1 cellular context compared by ENCODE assay signal in the genomic region with DNA sequence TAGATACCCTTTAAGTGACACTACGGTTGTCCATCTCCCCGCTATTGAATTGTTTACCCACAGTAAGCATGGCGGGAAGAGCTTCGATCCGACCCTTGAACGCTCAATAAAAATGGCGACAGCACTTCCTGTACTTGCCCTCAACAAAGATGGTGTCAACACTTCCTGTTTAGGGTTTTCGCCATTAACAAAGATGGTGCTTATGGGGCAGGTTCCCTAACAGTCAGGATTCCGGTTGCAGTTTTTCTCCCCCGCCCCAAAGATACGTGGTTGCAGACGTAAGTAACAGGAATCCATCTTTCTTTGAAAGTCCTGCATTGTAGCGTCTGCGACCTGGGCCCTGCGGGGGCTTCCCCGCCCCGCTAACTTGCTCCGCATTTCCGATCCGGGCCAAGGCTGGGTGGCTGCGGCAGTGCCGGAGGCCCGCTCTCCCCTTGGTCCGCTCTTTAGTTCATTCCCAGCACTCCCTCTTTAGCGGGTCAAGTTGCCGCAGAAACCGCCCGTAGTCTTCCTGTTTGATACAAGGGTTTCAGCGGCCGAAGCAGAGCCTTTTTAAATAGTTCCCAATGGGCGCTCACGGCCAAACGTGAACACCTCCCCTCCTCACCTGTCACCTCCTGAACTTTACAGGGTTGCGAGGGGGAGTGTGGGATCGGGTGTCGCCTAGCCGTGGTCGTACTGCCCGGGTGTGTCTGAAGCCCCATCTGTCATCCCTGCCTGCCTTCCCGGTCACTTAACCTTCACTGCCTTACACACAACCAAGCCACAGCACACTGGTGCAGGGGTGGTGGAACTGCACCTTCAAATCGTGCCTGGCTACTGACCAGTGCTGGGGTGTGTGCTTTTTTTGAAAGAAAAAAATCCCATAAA.
A peak's percentile ranks its signal among the peaks of the same experiment; 100 is the strongest.
TF ChIP-seq lines count a peak whose summit lies in the region.

Gene CRADD (plus strand): TSS at position 181 of the 870 bp plus-strand sequence.

TF ChIP-seq in HepG2, 621 proteins besides CTCF, POLR2A, EP300 and RAD21 (continued from another document and continues in another):
- TF ChIP-seq ZBTB42 (CRISPR knock-in tag; IDR thresholded peaks at IDR 0.05) (0 out of 2 replicates have a peak, but pooled peaks have one; percentile 66), ZNF660 (CRISPR knock-in tag; IDR thresholded peaks at IDR 0.05; ENCODE audit: borderline replicate concordance, low read depth) (no peak), ZMAT5 (CRISPR knock-in tag; IDR thresholded peaks at IDR 0.05; ENCODE audit: borderline replicate concordance, low read depth) (no peak), ZNF598 (CRISPR knock-in tag; IDR thresholded peaks at IDR 0.05; ENCODE audit: borderline replicate concordance) (peak; percentile 40; the same call in 1 of the 2 replicates), FOXP1 (IDR thresholded peaks at IDR 0.05) (peak; percentile 38; the same call in 1 of the 2 replicates), FOXP1 (CRISPR knock-in tag; IDR thresholded peaks at IDR 0.05) (peak; percentile 58; the same call in 1 of the 2 replicates), ZFP36 (IDR thresholded peaks at IDR 0.05; ENCODE audit: borderline replicate concordance, low read depth, low read length, partially characterized antibody) (no peak), FOXA1 (IDR thresholded peaks at IDR 0.05) (no peak), FOXA1 (CRISPR knock-in tag; IDR thresholded peaks at IDR 0.05) (peak; percentile 67), ATM (IDR thresholded peaks at IDR 0.05; ENCODE audit: borderline replicate concordance) (no peak), MEF2D (CRISPR knock-in tag; IDR thresholded peaks at IDR 0.05) (peak; percentile 29), MEIS1 (CRISPR knock-in tag; IDR thresholded peaks at IDR 0.05; ENCODE audit: borderline replicate concordance) (peak; percentile 83; the same call in 1 of the 2 replicates), PHF21A (CRISPR knock-in tag; IDR thresholded peaks at IDR 0.05) (peak; percentile 64), MTF1 (CRISPR knock-in tag; IDR thresholded peaks at IDR 0.05) (no peak), MXD3 (CRISPR knock-in tag; IDR thresholded peaks at IDR 0.05) (no peak), THAP7 (CRISPR knock-in tag; IDR thresholded peaks at IDR 0.05) (0 out of 2 replicates have a peak, but pooled peaks have one; percentile 66), NAIF1 (CRISPR knock-in tag; IDR thresholded peaks at IDR 0.05; ENCODE audit: borderline replicate concordance) (peak; percentile 77; the same call in 1 of the 2 replicates), DRAP1 (CRISPR knock-in tag; IDR thresholded peaks at IDR 0.05) (peak; percentile 86), JUNB (CRISPR knock-in tag; IDR thresholded peaks at IDR 0.05; ENCODE audit: borderline replicate concordance) (no peak), ZNF543 (CRISPR knock-in tag; IDR thresholded peaks at IDR 0.05) (peak; percentile 46; the same call in 1 of the 2 replicates), ZBTB7A (CRISPR knock-in tag; IDR thresholded peaks at IDR 0.05) (0 out of 2 replicates have a peak, but pooled peaks have one; percentile 42), EEA1 (CRISPR knock-in tag; IDR thresholded peaks at IDR 0.05; ENCODE audit: borderline replicate concordance) (no peak), ZNF772 (CRISPR knock-in tag; IDR thresholded peaks at IDR 0.05) (peak; percentile 58; the same call in 1 of the 2 replicates), ZNF264 (CRISPR knock-in tag; IDR thresholded peaks at IDR 0.05) (peak; percentile 68; the same call in 1 of the 2 replicates), KDM3A (CRISPR knock-in tag; IDR thresholded peaks at IDR 0.05; ENCODE audit: low read depth) (no peak), HMGXB4 (CRISPR knock-in tag; IDR thresholded peaks at IDR 0.05; ENCODE audit: borderline replicate concordance in 1 of 2, low read depth in 1 of 2) (peak; percentile 69 to 90; a peak in 3 of 4 replicates), XBP1 (CRISPR knock-in tag; IDR thresholded peaks at IDR 0.05) (0 out of 2 replicates have a peak, but pooled peaks have one; percentile 33), ATAD3A (CRISPR knock-in tag; IDR thresholded peaks at IDR 0.05) (no peak), PHF20 (CRISPR knock-in tag; IDR thresholded peaks at IDR 0.05) (peak; percentile 83), MXI1 (IDR thresholded peaks at IDR 0.05; ENCODE audit: borderline replicate concordance, low read depth, low read length) (peak; percentile 64; the same call in 1 of the 3 replicates), GATAD1 (CRISPR knock-in tag; IDR thresholded peaks at IDR 0.05) (peak; percentile 82), ONECUT2 (CRISPR knock-in tag; IDR thresholded peaks at IDR 0.05) (peak; percentile 90), NRL (CRISPR knock-in tag; IDR thresholded peaks at IDR 0.05; ENCODE audit: borderline replicate concordance) (peak; percentile 91; the same call in 1 of the 2 replicates), ZSCAN20 (CRISPR knock-in tag; IDR thresholded peaks at IDR 0.05; ENCODE audit: borderline replicate concordance) (no peak; the same call in 1 of the 2 replicates), ZNF317 (CRISPR knock-in tag; IDR thresholded peaks at IDR 0.05) (no peak), CHCHD3 (CRISPR knock-in tag; IDR thresholded peaks at IDR 0.05) (no peak), REPIN1 (CRISPR knock-in tag; IDR thresholded peaks at IDR 0.05; ENCODE audit: borderline replicate concordance, low read depth) (peak; percentile 32; the same call in 1 of the 2 replicates), PTBP1 (IDR thresholded peaks at IDR 0.05; ENCODE audit: low read depth, low read length, poor library complexity, severe bottlenecking) (no peak), ZC3H13 (CRISPR knock-in tag; IDR thresholded peaks at IDR 0.05) (no peak), ARID3A (IDR thresholded peaks at IDR 0.05; ENCODE audit: low read depth, low read length) (peak; percentile 65), ZNF737 (CRISPR knock-in tag; IDR thresholded peaks at IDR 0.05; ENCODE audit: borderline replicate concordance) (no peak), ZNF276 (CRISPR knock-in tag; IDR thresholded peaks at IDR 0.05; ENCODE audit: low read depth) (0 out of 2 replicates have a peak, but pooled peaks have one; percentile 68), CENPT (CRISPR knock-in tag; IDR thresholded peaks at IDR 0.05; ENCODE audit: low read depth) (no peak), MATR3 (CRISPR knock-in tag; IDR thresholded peaks at IDR 0.05) (no peak), SIX1 (CRISPR knock-in tag; IDR thresholded peaks at IDR 0.05; ENCODE audit: borderline replicate concordance) (peak; percentile 22; the same call in 1 of the 2 replicates)
- TF ChIP-seq, protein P1, sequence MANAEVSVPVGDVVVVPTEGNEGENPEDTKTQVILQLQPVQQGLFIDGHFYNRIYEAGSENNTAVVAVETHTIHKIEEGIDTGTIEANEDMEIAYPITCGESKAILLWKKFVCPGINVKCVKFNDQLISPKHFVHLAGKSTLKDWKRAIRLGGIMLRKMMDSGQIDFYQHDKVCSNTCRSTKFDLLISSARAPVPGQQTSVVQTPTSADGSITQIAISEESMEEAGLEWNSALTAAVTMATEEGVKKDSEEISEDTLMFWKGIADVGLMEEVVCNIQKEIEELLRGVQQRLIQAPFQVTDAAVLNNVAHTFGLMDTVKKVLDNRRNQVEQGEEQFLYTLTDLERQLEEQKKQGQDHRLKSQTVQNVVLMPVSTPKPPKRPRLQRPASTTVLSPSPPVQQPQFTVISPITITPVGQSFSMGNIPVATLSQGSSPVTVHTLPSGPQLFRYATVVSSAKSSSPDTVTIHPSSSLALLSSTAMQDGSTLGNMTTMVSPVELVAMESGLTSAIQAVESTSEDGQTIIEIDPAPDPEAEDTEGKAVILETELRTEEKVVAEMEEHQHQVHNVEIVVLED (CRISPR knock-in tag; IDR thresholded peaks at IDR 0.05; ENCODE audit: borderline replicate concordance): peak; percentile 83
- TF ChIP-seq, protein P2, sequence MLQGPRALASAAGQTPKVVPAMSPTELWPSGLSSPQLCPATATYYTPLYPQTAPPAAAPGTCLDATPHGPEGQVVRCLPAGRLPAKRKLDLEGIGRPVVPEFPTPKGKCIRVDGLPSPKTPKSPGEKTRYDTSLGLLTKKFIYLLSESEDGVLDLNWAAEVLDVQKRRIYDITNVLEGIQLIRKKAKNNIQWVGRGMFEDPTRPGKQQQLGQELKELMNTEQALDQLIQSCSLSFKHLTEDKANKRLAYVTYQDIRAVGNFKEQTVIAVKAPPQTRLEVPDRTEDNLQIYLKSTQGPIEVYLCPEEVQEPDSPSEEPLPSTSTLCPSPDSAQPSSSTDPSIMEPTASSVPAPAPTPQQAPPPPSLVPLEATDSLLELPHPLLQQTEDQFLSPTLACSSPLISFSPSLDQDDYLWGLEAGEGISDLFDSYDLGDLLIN (CRISPR knock-in tag; IDR thresholded peaks at IDR 0.05; ENCODE audit: borderline replicate concordance): no peak
- TF ChIP-seq, protein P3, sequence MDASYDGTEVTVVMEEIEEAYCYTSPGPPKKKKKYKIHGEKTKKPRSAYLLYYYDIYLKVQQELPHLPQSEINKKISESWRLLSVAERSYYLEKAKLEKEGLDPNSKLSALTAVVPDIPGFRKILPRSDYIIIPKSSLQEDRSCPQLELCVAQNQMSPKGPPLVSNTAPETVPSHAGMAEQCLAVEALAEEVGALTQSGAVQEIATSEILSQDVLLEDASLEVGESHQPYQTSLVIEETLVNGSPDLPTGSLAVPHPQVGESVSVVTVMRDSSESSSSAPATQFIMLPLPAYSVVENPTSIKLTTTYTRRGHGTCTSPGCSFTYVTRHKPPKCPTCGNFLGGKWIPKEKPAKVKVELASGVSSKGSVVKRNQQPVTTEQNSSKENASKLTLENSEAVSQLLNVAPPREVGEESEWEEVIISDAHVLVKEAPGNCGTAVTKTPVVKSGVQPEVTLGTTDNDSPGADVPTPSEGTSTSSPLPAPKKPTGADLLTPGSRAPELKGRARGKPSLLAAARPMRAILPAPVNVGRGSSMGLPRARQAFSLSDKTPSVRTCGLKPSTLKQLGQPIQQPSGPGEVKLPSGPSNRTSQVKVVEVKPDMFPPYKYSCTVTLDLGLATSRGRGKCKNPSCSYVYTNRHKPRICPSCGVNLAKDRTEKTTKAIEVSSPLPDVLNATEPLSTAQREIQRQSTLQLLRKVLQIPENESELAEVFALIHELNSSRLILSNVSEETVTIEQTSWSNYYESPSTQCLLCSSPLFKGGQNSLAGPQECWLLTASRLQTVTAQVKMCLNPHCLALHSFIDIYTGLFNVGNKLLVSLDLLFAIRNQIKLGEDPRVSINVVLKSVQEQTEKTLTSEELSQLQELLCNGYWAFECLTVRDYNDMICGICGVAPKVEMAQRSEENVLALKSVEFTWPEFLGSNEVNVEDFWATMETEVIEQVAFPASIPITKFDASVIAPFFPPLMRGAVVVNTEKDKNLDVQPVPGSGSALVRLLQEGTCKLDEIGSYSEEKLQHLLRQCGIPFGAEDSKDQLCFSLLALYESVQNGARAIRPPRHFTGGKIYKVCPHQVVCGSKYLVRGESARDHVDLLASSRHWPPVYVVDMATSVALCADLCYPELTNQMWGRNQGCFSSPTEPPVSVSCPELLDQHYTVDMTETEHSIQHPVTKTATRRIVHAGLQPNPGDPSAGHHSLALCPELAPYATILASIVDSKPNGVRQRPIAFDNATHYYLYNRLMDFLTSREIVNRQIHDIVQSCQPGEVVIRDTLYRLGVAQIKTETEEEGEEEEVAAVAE (CRISPR knock-in tag; IDR thresholded peaks at IDR 0.05; ENCODE audit: borderline replicate concordance): peak; percentile 89; the same call in 1 of the 2 replicates
